ENCODE assay signal across 36 cellular contexts in the genomic region with DNA sequence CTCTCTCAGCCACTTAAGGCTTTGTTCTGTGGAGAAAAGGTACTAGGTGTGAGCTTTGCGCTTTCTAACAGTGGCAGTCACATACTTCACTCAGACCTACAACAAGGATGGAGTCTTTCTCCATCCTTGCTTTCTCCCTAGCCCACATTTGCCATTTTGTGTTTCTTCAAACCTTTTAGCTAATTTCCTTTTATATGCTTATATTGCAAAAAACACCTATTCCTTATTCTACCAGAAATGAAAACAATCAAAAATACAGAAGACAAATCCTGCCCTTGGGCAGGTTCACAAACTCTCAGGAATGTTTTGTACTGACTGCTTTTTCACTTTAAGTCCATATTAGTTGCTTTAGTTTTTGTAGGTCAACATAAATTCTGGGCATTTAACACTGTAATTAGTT.
"Had no signal": no experiment of that assay in that cellular context is flagged by ENCODE, and none has a peak within 500 bp of the region (broad histone marks: within the 10 kb centered on the region; RNA-seq: fewer than 3 reads in every experiment).

No MANE protein-coding gene starts in this region.

- H3K27ac ChIP-seq: adrenal gland, body of pancreas, brain microvascular endothelial cell, breast epithelium, VCaP had no signal

- H3K27me3 ChIP-seq: adrenal gland, body of pancreas, brain microvascular endothelial cell, breast epithelium had no signal

- H3K27ac Mint-ChIP-seq: activated B cell treated with CpG ODN at 0.5 μM for 24 hours; activated CD4-positive, alpha-beta memory T cell treated with anti-CD3 and anti-CD28 coated beads for 36 hours; activated CD4-positive, alpha-beta T cell treated with anti-CD3 and anti-CD28 coated beads, Interleukin-2, amount 10 ng/mL, durations not matched to agents 24 days and 14 days; activated CD8-positive, alpha-beta T cell treated with anti-CD3 and anti-CD28 coated beads for 36 hours; activated naive CD4-positive, alpha-beta T cell treated with anti-CD3 and anti-CD28 coated beads for 36 hours; activated naive CD4-positive, alpha-beta T cell treated with anti-CD3 and anti-CD28 coated beads, Interleukin-2, amount 50 U/mL, for 72 hours; activated naive CD8-positive, alpha-beta T cell treated with anti-CD3 and anti-CD28 coated beads for 36 hours; activated T-cell treated with anti-CD3 and anti-CD28 coated beads, Interleukin-2, amount 50 U/mL, for 72 hours; activated T-helper 1 cell treated with anti-CD3 and anti-CD28 coated beads, Interleukin-12 subunit alpha, Interleukin-12 subunit beta, Interleukin-2, Interleukin-4 antibody, amounts not matched to agents 30 ng/mL and 10 ng/mL and 1 ng/mL, durations not matched to agents 14 hours and 24 hours and 36 hours; activated T-helper 17 cell treated with anti-CD3 and anti-CD28 coated beads, Interleukin-2, amount 50 U/mL, for 72 hours; T-helper 2 cell treated with Interferon-gamma antibody and Interleukin-4, amounts not matched to agents 5 μg/mL and 100 μg/mL, for 36 hours had no signal

- H3K4me3 Mint-ChIP-seq: activated B cell treated with CpG ODN at 0.5 μM for 24 hours; activated CD4-positive, alpha-beta memory T cell treated with anti-CD3 and anti-CD28 coated beads for 36 hours; activated CD4-positive, alpha-beta T cell treated with anti-CD3 and anti-CD28 coated beads, Interleukin-2, amount 10 ng/mL, durations not matched to agents 24 days and 14 days; activated CD8-positive, alpha-beta T cell treated with anti-CD3 and anti-CD28 coated beads for 36 hours; activated naive CD4-positive, alpha-beta T cell treated with anti-CD3 and anti-CD28 coated beads for 36 hours; activated naive CD8-positive, alpha-beta T cell treated with anti-CD3 and anti-CD28 coated beads for 36 hours; activated T-cell treated with anti-CD3 and anti-CD28 coated beads, Interleukin-2, amount 50 U/mL, for 4 hours; activated T-cell treated with anti-CD3 and anti-CD28 coated beads, Interleukin-2, amount 50 U/mL, for 72 hours; activated T-helper 1 cell treated with anti-CD3 and anti-CD28 coated beads, Interleukin-12 subunit alpha, Interleukin-12 subunit beta, Interleukin-2, Interleukin-4 antibody, amounts not matched to agents 30 ng/mL and 10 ng/mL and 1 ng/mL, durations not matched to agents 14 hours and 24 hours and 36 hours; activated T-helper 17 cell treated with anti-CD3 and anti-CD28 coated beads, Interleukin-2, amount 50 U/mL, for 72 hours; T-helper 2 cell treated with Interferon-gamma antibody and Interleukin-4, amounts not matched to agents 5 μg/mL and 100 μg/mL, for 36 hours had no signal

- H3K4me1 ChIP-seq: adrenal gland, body of pancreas, breast epithelium had no signal

- H3K4me1 Mint-ChIP-seq: activated B cell treated with CpG ODN at 0.5 μM for 24 hours; activated CD4-positive, alpha-beta T cell treated with anti-CD3 and anti-CD28 coated beads, Interleukin-2, amount 10 ng/mL, durations not matched to agents 24 days and 14 days; activated naive CD8-positive, alpha-beta T cell treated with anti-CD3 and anti-CD28 coated beads for 36 hours; activated T-helper 17 cell treated with anti-CD3 and anti-CD28 coated beads, Interleukin-2, amount 50 U/mL, for 72 hours had no signal

- H3K36me3 Mint-ChIP-seq: activated CD4-positive, alpha-beta memory T cell treated with anti-CD3 and anti-CD28 coated beads for 36 hours; activated naive CD8-positive, alpha-beta T cell treated with anti-CD3 and anti-CD28 coated beads for 36 hours had no signal

- H3K27me3 Mint-ChIP-seq: activated B cell treated with CpG ODN at 0.5 μM for 24 hours; activated CD4-positive, alpha-beta memory T cell treated with anti-CD3 and anti-CD28 coated beads for 36 hours; activated CD4-positive, alpha-beta T cell treated with anti-CD3 and anti-CD28 coated beads, Interleukin-2, amount 10 ng/mL, durations not matched to agents 24 days and 14 days; activated CD8-positive, alpha-beta T cell treated with anti-CD3 and anti-CD28 coated beads for 36 hours; activated naive CD8-positive, alpha-beta T cell treated with anti-CD3 and anti-CD28 coated beads for 36 hours; activated T-helper 17 cell treated with anti-CD3 and anti-CD28 coated beads, Interleukin-2, amount 50 U/mL, for 72 hours had no signal

- H3K36me3 ChIP-seq: adrenal gland, brain microvascular endothelial cell, breast epithelium had no signal

- H3K9me3 ChIP-seq: adrenal gland, body of pancreas, breast epithelium had no signal

- H3K9me3 Mint-ChIP-seq: activated CD4-positive, alpha-beta T cell treated with anti-CD3 and anti-CD28 coated beads, Interleukin-2, amount 10 ng/mL, durations not matched to agents 24 days and 14 days; activated T-helper 17 cell treated with anti-CD3 and anti-CD28 coated beads, Interleukin-2, amount 50 U/mL, for 72 hours had no signal

- FAIRE-seq: astrocyte, colon, TTC549 had no signal

- H3K4me3 ChIP-seq: adrenal gland, body of pancreas, breast epithelium had no signal

- ATAC-seq: activated CD8-positive, alpha-beta T cell treated with anti-CD3 and anti-CD28 coated beads for 36 hours; activated naive CD4-positive, alpha-beta T cell treated with anti-CD3 and anti-CD28 coated beads, Interleukin-2, amount 50 U/mL, for 72 hours; activated T-cell treated with anti-CD3 and anti-CD28 coated beads, Interleukin-2, amount 50 U/mL, for 4 hours; activated T-cell treated with anti-CD3 and anti-CD28 coated beads, Interleukin-2, amount 50 U/mL, for 72 hours; activated T-helper 17 cell treated with anti-CD3 and anti-CD28 coated beads, Interleukin-2, amount 50 U/mL, for 72 hours; body of pancreas had no signal

- DNase-seq: activated B cell treated with CpG ODN at 0.5 μM for 24 hours; activated CD4-positive, alpha-beta memory T cell treated with anti-CD3 and anti-CD28 coated beads for 36 hours; activated CD4-positive, alpha-beta T cell treated with anti-CD3 and anti-CD28 coated beads for 4 hours; activated CD4-positive, alpha-beta T cell treated with anti-CD3 and anti-CD28 coated beads, Interleukin-2, amount 10 ng/mL, durations not matched to agents 24 days and 14 days; activated CD4-positive, alpha-beta T cell treated with anti-CD3 and anti-CD28 coated beads, Interleukin-2, amount 50 U/mL, for 1 hour; activated CD4-positive, alpha-beta T cell treated with anti-CD3 and anti-CD28 coated beads, Interleukin-2, amount 50 U/mL, for 4 hours; activated CD4-positive, CD25-positive, alpha-beta regulatory T cell treated with anti-CD3 and anti-CD28 coated beads, Interleukin-2, amount 50 U/mL, for 72 hours; activated CD8-positive, alpha-beta memory T cell treated with anti-CD3 and anti-CD28 coated beads, Interleukin-2, amount 50 U/mL, for 4 hours; activated CD8-positive, alpha-beta T cell treated with anti-CD3 and anti-CD28 coated beads for 36 hours; activated effector memory CD4-positive, alpha-beta T cell treated with anti-CD3 and anti-CD28 coated beads, Interleukin-2, amount 50 U/mL, for 16 hours; activated gamma-delta T cell treated with Interleukin-2 at 50 U/mL for 16 hours; activated naive CD4-positive, alpha-beta T cell; activated naive CD4-positive, alpha-beta T cell treated with anti-CD3 and anti-CD28 coated beads for 36 hours; activated naive CD4-positive, alpha-beta T cell treated with anti-CD3 and anti-CD28 coated beads, Interleukin-2, amount 50 U/mL, for 16 hours; activated naive CD8-positive, alpha-beta T cell treated with anti-CD3 and anti-CD28 coated beads for 36 hours; activated T-cell treated with anti-CD3 and anti-CD28 coated beads for 4 hours; activated T-cell treated with anti-CD3 and anti-CD28 coated beads, Interleukin-2, amount 50 U/mL, for 1 hour; activated T-cell treated with anti-CD3 and anti-CD28 coated beads, Interleukin-2, amount 50 U/mL, for 4 hours; activated T-cell treated with anti-CD3 and anti-CD28 coated beads, Interleukin-2, amount 50 U/mL, for 72 hours; adrenal gland; amniotic stem cell; aorta; body of pancreas; brain microvascular endothelial cell; central memory CD4-positive, alpha-beta T cell; T-helper 2 cell; T-helper 9 cell had no signal
